8 cellular contexts compared by ENCODE assay signal in genomic region chr20:18138266-18138582, GRCh38. TPM values are rescaled to one million over a fixed set of nuclear protein-coding genes. Genes with fewer than 3 reads are reported as not detected.
A peak's percentile ranks its signal among the peaks of the same experiment; 100 is the strongest.
DNase-seq lines count a peak whose midpoint lies in the region; ATAC-seq and TF ChIP-seq lines count a peak whose summit lies in the region.

No MANE protein-coding gene starts in this region.

- H2BK20ac ChIP-seq in H9 (ENCODE audit: low read depth, low read length, poor library complexity, severe bottlenecking) = no peak overlapping the region

- no peaks in the 10 kb centered on the region for H3K23me2 ChIP-seq in H9 (ENCODE audit: insufficient read length, low read depth, low read length, poor library complexity, severe bottlenecking)

- H2BK12ac ChIP-seq in H9 (ENCODE audit: insufficient read length, low read depth, low read length) = no peak overlapping the region

- no peak overlapping the region for H3K4ac ChIP-seq in H9 (ENCODE audit: low read depth, low read length)

- H3K23ac ChIP-seq in H9 (ENCODE audit: insufficient read length, low read depth, low read length) = no peak overlapping the region

- H4K8ac ChIP-seq in H9 (replicated peaks; ENCODE audit: insufficient read length, low read depth, low read length) = no peak overlapping the region

- H3K79me1 ChIP-seq in H9 (ENCODE audit: insufficient read depth, low read depth, low read length, poor library complexity, severe bottlenecking) = no peaks in the 10 kb centered on the region

- H3K4me3 Mint-ChIP-seq in CD4-positive, CD25-positive, alpha-beta regulatory T cell = peak overlapping the region; percentile 90 to 98 (median 92)
- H3K4me3 Mint-ChIP-seq in H9 (peak overlapping the region; percentile 86 to 93), T-helper 17 cell (peak overlapping the region; percentile 88), glutamatergic neuron (ENCODE audit: unreplicated experiment) (peak overlapping the region; percentile 82)

- peak overlapping the region; percentile 74 for H3K9ac ChIP-seq in H9 (ENCODE audit: extremely low read depth, insufficient read length, low read length)
- H3K9ac ChIP-seq in skeletal muscle tissue (ENCODE audit: low read depth in 1 of 3, low read length in 3 of 3) = peak overlapping the region; percentile 96 to 98 (median 97)

- H4K20me1 ChIP-seq in H9 (ENCODE audit: control insufficient read depth, insufficient read depth, insufficient read length) = peaks cover 2% of the 10 kb centered on the region

- peaks cover 13% of the 10 kb centered on the region for H3K27me3 Mint-ChIP-seq in CD4-positive, CD25-positive, alpha-beta regulatory T cell
- H3K27me3 Mint-ChIP-seq in H9 (ENCODE audit: low read depth) = no peaks in the 10 kb centered on the region; the same call in 1 of the 2 replicates
- H3K27me3 Mint-ChIP-seq in T-helper 17 cell = no peaks in the 10 kb centered on the region
- peaks cover 4% of the 10 kb centered on the region for H3K27me3 Mint-ChIP-seq in glutamatergic neuron (ENCODE audit: unreplicated experiment)

- peak overlapping the region; percentile 78 for H3K4me2 ChIP-seq in H9 (ENCODE audit: insufficient read depth, insufficient read length, low read length)

- H2AK5ac ChIP-seq in H9 (ENCODE audit: insufficient read length, low read length) = no peak overlapping the region

- H3K79me2 ChIP-seq in H9 (ENCODE audit: insufficient read depth, low read length) = peaks cover 17% of the 10 kb centered on the region; the same call in 1 of the 2 replicates

- H3K18ac ChIP-seq in H9 (ENCODE audit: insufficient read length, low read depth, low read length) = no peak overlapping the region

- H2BK120ac ChIP-seq in H9 (ENCODE audit: low read depth, low read length, poor library complexity, severe bottlenecking) = no peak overlapping the region

- peak overlapping the region; percentile 88 for H3K27ac ChIP-seq in CD4-positive, CD25-positive, alpha-beta regulatory T cell (ENCODE audit: insufficient read depth, low read length, poor library complexity, severe bottlenecking)
- H3K27ac ChIP-seq in H9 (ENCODE audit: insufficient read length, low read depth, low read length) = no peak overlapping the region
- H3K27ac ChIP-seq in skeletal muscle tissue (ENCODE audit: low read depth, low read length) = peak overlapping the region; percentile 81

- no peaks in the 10 kb centered on the region for H3K9me3 ChIP-seq in CD4-positive, CD25-positive, alpha-beta regulatory T cell (ENCODE audit: control insufficient read depth in 2 of 2, low read length in 2 of 2)
- H3K9me3 ChIP-seq in H9 (ENCODE audit: control insufficient read depth, low read depth, low read length) (no peaks in the 10 kb centered on the region), T-helper 17 cell (ENCODE audit: control insufficient read depth, low read length, poor library complexity, severe bottlenecking) (no peaks in the 10 kb centered on the region), skeletal muscle tissue (ENCODE audit: control insufficient read depth in 3 of 3, low read length in 3 of 3) (no peaks in the 10 kb centered on the region)

- H3K56ac ChIP-seq in H9 (ENCODE audit: insufficient read length, low read depth, low read length) = no peak overlapping the region

- peaks cover 4% of the 10 kb centered on the region for H3K36me3 Mint-ChIP-seq in CD4-positive, CD25-positive, alpha-beta regulatory T cell
- H3K36me3 Mint-ChIP-seq in H9 (ENCODE audit: insufficient read depth in 1 of 3, low read depth in 3 of 3) (peaks cover 6 to 11% (median 10%) of the 10 kb centered on the region in 3 experiments), T-helper 17 cell (ENCODE audit: low read depth) (no peaks in the 10 kb centered on the region), glutamatergic neuron (ENCODE audit: unreplicated experiment) (no peaks in the 10 kb centered on the region)

- H3K4me1 Mint-ChIP-seq in CD4-positive, CD25-positive, alpha-beta regulatory T cell = peaks cover 20 to 40% (median 28%) of the 10 kb centered on the region in 4 donors
- H3K4me1 Mint-ChIP-seq in H9 = peaks cover 14 to 18% of the 10 kb centered on the region in 2 experiments
- peaks cover 26% of the 10 kb centered on the region for H3K4me1 Mint-ChIP-seq in T-helper 17 cell
- peaks cover 18% of the 10 kb centered on the region for H3K4me1 Mint-ChIP-seq in glutamatergic neuron (ENCODE audit: low read depth, unreplicated experiment)

- H3K36me3 ChIP-seq in CD4-positive, CD25-positive, alpha-beta regulatory T cell (ENCODE audit: control insufficient read depth, insufficient read depth, low read length) = peaks cover 13% of the 10 kb centered on the region
- peaks cover 4 to 8% (median 7%) of the 10 kb centered on the region in 3 donors for H3K36me3 ChIP-seq in skeletal muscle tissue (ENCODE audit: control insufficient read depth in 3 of 3, insufficient read depth in 3 of 3, low read length in 3 of 3)

- no peak overlapping the region for H2BK5ac ChIP-seq in H9 (ENCODE audit: insufficient read length, low read length)

- H2BK15ac ChIP-seq in H9 (ENCODE audit: low read depth, low read length) = no peak overlapping the region

- no peak overlapping the region for H3K14ac ChIP-seq in H9 (ENCODE audit: insufficient read depth, low read length)

- H4K91ac ChIP-seq in H9 (ENCODE audit: insufficient read length, low read depth, low read length) = no peak overlapping the region

- no peak for DNase-seq in CD4-positive, CD25-positive, alpha-beta regulatory T cell
- DNase-seq in H9 = no peak
- DNase-seq in T-helper 17 cell = no peak
- DNase-seq in glutamatergic neuron = no peak
- DNase-seq in NCI-H2196 (lab: John Stamatoyannopoulos, UW; ENCODE audit: unreplicated experiment) = no peak
- no peak for DNase-seq in GOT3 (lab: John Stamatoyannopoulos, UW)

- H3T11ph ChIP-seq in H9 (ENCODE audit: low read length) = no peak overlapping the region

- peak overlapping the region; percentile 84 to 93 (median 91) for H3K27ac Mint-ChIP-seq in CD4-positive, CD25-positive, alpha-beta regulatory T cell
- H3K27ac Mint-ChIP-seq in H9 (no peak overlapping the region; a peak in 1 of 7 replicates), T-helper 17 cell (peak overlapping the region; percentile 91), glutamatergic neuron (ENCODE audit: unreplicated experiment) (peak overlapping the region; percentile 23)

- TF ChIP-seq CTCF in H9 (conservative IDR thresholded peaks at IDR 0.05) (no peak), glutamatergic neuron (IDR thresholded peaks at IDR 0.05; ENCODE audit: partially characterized antibody, unreplicated experiment) (no peak)

- no peak overlapping the region for H4K5ac ChIP-seq in H9 (ENCODE audit: insufficient read length, low read depth, low read length)

- H3K27me3 ChIP-seq in CD4-positive, CD25-positive, alpha-beta regulatory T cell (ENCODE audit: control insufficient read depth, insufficient read depth, low read length) = no peaks in the 10 kb centered on the region
- H3K27me3 ChIP-seq in H9 (ENCODE audit: insufficient read depth, low read length) (no peaks in the 10 kb centered on the region), skeletal muscle tissue (ENCODE audit: control insufficient read depth in 3 of 3, insufficient read depth in 3 of 3, low read length in 3 of 3) (no peaks in the 10 kb centered on the region)

- ATAC-seq in CD4-positive, CD25-positive, alpha-beta regulatory T cell (ENCODE audit: low read depth in 2 of 2) = no peak
- no peak for ATAC-seq in T-helper 17 cell
- no peak for ATAC-seq in HG03442 (IDR thresholded peaks at IDR 0.05; ENCODE audit: unreplicated experiment)

- no CpG with 5 or more reads among the region's 15 CpGs for WGBS in H9 (ENCODE audit: extremely low coverage, insufficient read length, low lambda C conversion rate)

- H3K4me1 ChIP-seq in CD4-positive, CD25-positive, alpha-beta regulatory T cell (ENCODE audit: control insufficient read depth, insufficient read depth, low read length, poor library complexity, severe bottlenecking) = peaks cover 32% of the 10 kb centered on the region
- H3K4me1 ChIP-seq in H9 (ENCODE audit: insufficient read depth, low read length) (peaks cover 4% of the 10 kb centered on the region; the same call in 1 of the 2 replicates), skeletal muscle tissue (ENCODE audit: control insufficient read depth in 3 of 3, insufficient read depth in 3 of 3, low read length in 3 of 3) (peaks cover 17 to 21% (median 18%) of the 10 kb centered on the region in 3 donors)

- no peaks in the 10 kb centered on the region for H3K9me3 Mint-ChIP-seq in CD4-positive, CD25-positive, alpha-beta regulatory T cell
- no peaks in the 10 kb centered on the region for H3K9me3 Mint-ChIP-seq in H9
- H3K9me3 Mint-ChIP-seq in glutamatergic neuron (ENCODE audit: unreplicated experiment) = peaks cover 9% of the 10 kb centered on the region

- H3K4me3 ChIP-seq in CD4-positive, CD25-positive, alpha-beta regulatory T cell (ENCODE audit: low read depth, low read length) = peak overlapping the region; percentile 87
- peak overlapping the region; percentile 93 to 96 (median 95) for H3K4me3 ChIP-seq in skeletal muscle tissue (ENCODE audit: low read length in 3 of 3)

- H2AFZ ChIP-seq in H9 (ENCODE audit: low read length) = no peak overlapping the region

RNA-seq across cellular contexts. Expression of gene KAT14, which starts 0.6 kb away (rescaled TPM):
- total RNA-seq in CD4-positive, CD25-positive, alpha-beta regulatory T cell = 7.4 TPM
- 10 to 100 TPM in 3 of 4 donors, 1 to 10 TPM in 1; 10.0 to 15.9 (median 12.5) TPM for polyA plus RNA-seq in CD4-positive, CD25-positive, alpha-beta regulatory T cell
- total RNA-seq in H9 (2021) = 19.2 and 21.5 TPM in 2 replicates
- 10 to 100 TPM; 11.5 to 12.6 TPM for total RNA-seq in T-helper 17 cell
- 14.2 TPM for total RNA-seq in glutamatergic neuron (ENCODE audit: unreplicated experiment)
- total RNA-seq in skeletal muscle tissue = 19.8 TPM

RNA-seq across cellular contexts. Expression of gene PET117, which starts 0.6 kb away (rescaled TPM):
- 11.4 TPM for total RNA-seq in CD4-positive, CD25-positive, alpha-beta regulatory T cell
- 10 to 100 TPM; 26.2 to 35.3 (median 29.3) TPM for polyA plus RNA-seq in CD4-positive, CD25-positive, alpha-beta regulatory T cell
- total RNA-seq in H9 (2021) (24.1 and 25.0 TPM in 2 replicates), T-helper 17 cell (10 to 100 TPM; 10.5 to 11.5 TPM), glutamatergic neuron (ENCODE audit: unreplicated experiment) (13.7 TPM), skeletal muscle tissue (5.7 TPM)

Comparison
In these comparisons a context has a peak if more than half of its experiments do, and no peak if none do; other contexts are left out.
1. H3K27ac Mint-ChIP-seq: peak in CD4-positive, CD25-positive, alpha-beta regulatory T cell (3 of 3), T-helper 17 cell (single experiment) and glutamatergic neuron (single experiment); none in H9 (0 of 3).
2. Peak in every context shown above with its lines, with median percentiles within 50 percentile points of each other: H3K4me3 Mint-ChIP-seq.